In genomic region chr11:120208012-120208441, GRCh38 we compare ENCODE assay signal across 1 cellular context.
A peak's percentile ranks its signal among the peaks of the same experiment; 100 is the strongest.
TF ChIP-seq lines count a peak whose summit lies in the region.

No MANE protein-coding gene starts in this region.

TF ChIP-seq in HepG2, 621 proteins besides CTCF, POLR2A, EP300 and RAD21 (continued from another document and continues in another):
- TF ChIP-seq ZNF574 (CRISPR knock-in tag; IDR thresholded peaks at IDR 0.05) (peak; percentile 79), CCDC6 (CRISPR knock-in tag; IDR thresholded peaks at IDR 0.05) (peak; percentile 59; the same call in 1 of the 2 replicates), ZNF333 (CRISPR knock-in tag; IDR thresholded peaks at IDR 0.05; ENCODE audit: borderline replicate concordance) (no peak), MTA3 (CRISPR knock-in tag; IDR thresholded peaks at IDR 0.05) (no peak), ZNF546 (CRISPR knock-in tag; conservative IDR thresholded peaks at IDR 0.05) (no peak), ATF5 (CRISPR knock-in tag; IDR thresholded peaks at IDR 0.05; ENCODE audit: low read depth) (no peak), HES4 (CRISPR knock-in tag; IDR thresholded peaks at IDR 0.05; ENCODE audit: borderline replicate concordance) (no peak), LRRFIP1 (CRISPR knock-in tag; conservative IDR thresholded peaks at IDR 0.05) (no peak), BATF2 (CRISPR knock-in tag; IDR thresholded peaks at IDR 0.05) (no peak), MXD1 (CRISPR knock-in tag; IDR thresholded peaks at IDR 0.05) (no peak), ZC3H4 (CRISPR knock-in tag; IDR thresholded peaks at IDR 0.05; ENCODE audit: borderline replicate concordance) (no peak), FOXM1 (CRISPR knock-in tag; IDR thresholded peaks at IDR 0.05) (no peak), NFKBIZ (CRISPR knock-in tag; IDR thresholded peaks at IDR 0.05) (0 out of 2 replicates have a peak, but pooled peaks have one; percentile 22), IRF2 (CRISPR knock-in tag; IDR thresholded peaks at IDR 0.05) (no peak), E2F2 (CRISPR knock-in tag; IDR thresholded peaks at IDR 0.05; ENCODE audit: borderline replicate concordance) (no peak), MED13 (CRISPR knock-in tag; IDR thresholded peaks at IDR 0.05) (0 out of 2 replicates have a peak, but pooled peaks have one; percentile 26), ZNF143 (CRISPR knock-in tag; IDR thresholded peaks at IDR 0.05) (no peak; the same call in none of the 2 replicates), ZBTB20 (CRISPR knock-in tag; IDR thresholded peaks at IDR 0.05; ENCODE audit: borderline replicate concordance, low read depth) (no peak), ZNF567 (CRISPR knock-in tag; IDR thresholded peaks at IDR 0.05; ENCODE audit: borderline replicate concordance) (no peak), ZMYM4 (CRISPR knock-in tag; IDR thresholded peaks at IDR 0.05) (no peak), IRF1 (CRISPR knock-in tag; IDR thresholded peaks at IDR 0.05; ENCODE audit: low read depth) (no peak), ZBTB49 (CRISPR knock-in tag; IDR thresholded peaks at IDR 0.05; ENCODE audit: borderline replicate concordance) (no peak), RNF2 (conservative IDR thresholded peaks at IDR 0.05; ENCODE audit: low read depth) (no peak), CBX5 (CRISPR knock-in tag; IDR thresholded peaks at IDR 0.05; ENCODE audit: borderline replicate concordance) (peak; percentile 60; the same call in 1 of the 2 replicates), ZNF724P (CRISPR knock-in tag; IDR thresholded peaks at IDR 0.05; ENCODE audit: borderline replicate concordance) (no peak), TEAD2 (CRISPR knock-in tag; IDR thresholded peaks at IDR 0.05) (no peak), ZNF740 (CRISPR knock-in tag; IDR thresholded peaks at IDR 0.05) (no peak), JUN (CRISPR knock-in tag; IDR thresholded peaks at IDR 0.05) (no peak), KDM2A (CRISPR knock-in tag; IDR thresholded peaks at IDR 0.05; ENCODE audit: borderline replicate concordance, low read depth) (peak; percentile 35; the same call in 1 of the 2 replicates), AHDC1 (CRISPR knock-in tag; IDR thresholded peaks at IDR 0.05; ENCODE audit: borderline replicate concordance) (peak; percentile 59; the same call in 1 of the 2 replicates), ZZZ3 (CRISPR knock-in tag; IDR thresholded peaks at IDR 0.05; ENCODE audit: borderline replicate concordance) (no peak), ZBTB39 (CRISPR knock-in tag; IDR thresholded peaks at IDR 0.05) (no peak), ZFP36L1 (CRISPR knock-in tag; IDR thresholded peaks at IDR 0.05) (no peak), NR2F6 (IDR thresholded peaks at IDR 0.05) (peak; percentile 26; the same call in 1 of the 2 replicates), NR2F6 (CRISPR knock-in tag; IDR thresholded peaks at IDR 0.05) (peak; percentile 47), MEIS2 (CRISPR knock-in tag; IDR thresholded peaks at IDR 0.05) (no peak)
